ENCODE assay signal across 14 cellular contexts in the genomic region with DNA sequence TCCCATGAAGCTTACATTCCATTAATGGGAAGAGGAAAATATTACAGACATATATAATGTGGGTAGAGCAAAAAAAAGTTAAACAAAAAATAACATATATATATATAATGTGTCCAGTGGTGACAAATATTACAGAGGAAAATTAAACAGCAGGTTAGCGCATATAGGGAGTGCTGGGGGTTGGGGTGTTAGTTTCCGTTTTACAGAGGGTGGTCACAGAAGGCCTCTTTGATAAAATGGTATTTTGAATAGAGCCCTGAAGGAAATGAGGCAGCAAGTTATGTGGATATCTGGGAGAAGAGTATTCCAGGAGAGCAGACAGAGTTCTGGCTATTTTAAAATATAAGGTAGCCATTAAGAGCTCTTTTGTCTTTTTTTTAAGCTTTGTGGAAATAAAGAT.
A peak's percentile ranks its signal among the peaks of the same experiment; 100 is the strongest.
DNase-seq lines count a peak whose midpoint lies in the region; ATAC-seq and TF ChIP-seq lines count a peak whose summit lies in the region.
"Had no signal": no experiment of that assay in that cellular context is flagged by ENCODE, and none has a peak within 500 bp of the region (broad histone marks: within the 10 kb centered on the region; RNA-seq: fewer than 3 reads in every experiment).

No MANE protein-coding gene starts in this region.

- peaks cover 36% of the 10 kb centered on the region for H3K36me3 Mint-ChIP-seq in CD4-positive, CD25-positive, alpha-beta regulatory T cell
- peaks cover 21% of the 10 kb centered on the region for H3K36me3 Mint-ChIP-seq in osteocyte (ENCODE audit: unreplicated experiment)

- no peak for ATAC-seq in CD4-positive, CD25-positive, alpha-beta regulatory T cell (ENCODE audit: low read depth in 2 of 2)
- ATAC-seq in left colon: no peak
- ATAC-seq: activated naive CD4-positive, alpha-beta T cell treated with anti-CD3 and anti-CD28 coated beads, Interleukin-2, amount 50 U/mL, for 72 hours had no signal

- no peak overlapping the region for H3K27ac ChIP-seq in CD4-positive, CD25-positive, alpha-beta regulatory T cell (ENCODE audit: insufficient read depth, low read length, poor library complexity, severe bottlenecking)
- peak overlapping the region; percentile 89 for H3K27ac ChIP-seq in SK-N-MC
- peak overlapping the region in 3 of 4 donors; percentile 40 to 71 (median 60) for H3K27ac ChIP-seq in esophagus squamous epithelium
- H3K27ac ChIP-seq: parathyroid adenoma had no signal

- H3K4me1 ChIP-seq in CD4-positive, CD25-positive, alpha-beta regulatory T cell (ENCODE audit: control insufficient read depth, insufficient read depth, low read length, poor library complexity, severe bottlenecking): no peaks in the 10 kb centered on the region
- peaks cover 0 to 22% (median 12%) of the 10 kb centered on the region in 3 donors for H3K4me1 ChIP-seq in esophagus squamous epithelium
- H3K4me1 ChIP-seq: parathyroid adenoma had no signal

- H3K4me1 Mint-ChIP-seq in CD4-positive, CD25-positive, alpha-beta regulatory T cell: peaks cover 4 to 19% (median 15%) of the 10 kb centered on the region in 4 donors
- peaks cover 49% of the 10 kb centered on the region for H3K4me1 Mint-ChIP-seq in osteocyte (ENCODE audit: unreplicated experiment)

- no peak for TF ChIP-seq POLR2A in esophagus squamous epithelium (IDR thresholded peaks at IDR 0.05)

- no peaks in the 10 kb centered on the region for H3K27me3 ChIP-seq in CD4-positive, CD25-positive, alpha-beta regulatory T cell (ENCODE audit: control insufficient read depth, insufficient read depth, low read length)
- no peaks in the 10 kb centered on the region for H3K27me3 ChIP-seq in esophagus squamous epithelium

- no peak for DNase-seq in CD4-positive, CD25-positive, alpha-beta regulatory T cell
- no peak for DNase-seq in SK-N-MC (ENCODE audit: low read depth, low spot score)
- DNase-seq in esophagus squamous epithelium (lab: John Stamatoyannopoulos, UW): no peak
- DNase-seq in osteocyte (ENCODE audit: extremely low spot score, unreplicated experiment): no peak
- no peak for DNase-seq in NCI-H1417 treated with DMSO at 0.1 percent for 48 hours (lab: John Stamatoyannopoulos, UW)
- no peak for DNase-seq in C1 segment of cervical spinal cord (lab: John Stamatoyannopoulos, UW)
- no peak for DNase-seq in left colon
- DNase-seq in NCI-H1436 (lab: John Stamatoyannopoulos, UW): no peak
- DNase-seq: stimulated activated CD4-positive, alpha-beta T cell treated with anti-CD3 and anti-CD28 coated beads, Interleukin-4, amount 100 ng/mL, for 1 hour; stimulated activated naive CD4-positive, alpha-beta T cell treated with Interleukin-2 at 50 U/mL for 16 hours; T-helper 9 cell had no signal

- H3K9me3 Mint-ChIP-seq in CD4-positive, CD25-positive, alpha-beta regulatory T cell: no peaks in the 10 kb centered on the region
- H3K9me3 Mint-ChIP-seq in osteocyte (ENCODE audit: unreplicated experiment): no peaks in the 10 kb centered on the region
- H3K9me3 Mint-ChIP-seq: activated naive CD4-positive, alpha-beta T cell treated with anti-CD3 and anti-CD28 coated beads, Interleukin-2, amount 50 U/mL, for 72 hours; CD14-positive monocyte had no signal

- intact Hi-C loops in esophagus squamous epithelium (cut with DNase I): no loop called here
- intact Hi-C loops in left colon (cut with DNase I, micrococcal nuclease): no loop called here

- no peak overlapping the region for H3K4me3 Mint-ChIP-seq in CD4-positive, CD25-positive, alpha-beta regulatory T cell
- no peak overlapping the region for H3K4me3 Mint-ChIP-seq in osteocyte (ENCODE audit: unreplicated experiment)
- H3K4me3 Mint-ChIP-seq: CD14-positive monocyte had no signal

- peaks cover 54% of the 10 kb centered on the region for H3K36me3 ChIP-seq in CD4-positive, CD25-positive, alpha-beta regulatory T cell (ENCODE audit: control insufficient read depth, insufficient read depth, low read length)
- H3K36me3 ChIP-seq in SK-N-MC (ENCODE audit: insufficient read depth, low read length) (peaks cover 7% of the 10 kb centered on the region), esophagus squamous epithelium (peaks cover 0 to 69% (median under 1%) of the 10 kb centered on the region in 3 donors)

- H3K4me3 ChIP-seq in CD4-positive, CD25-positive, alpha-beta regulatory T cell (ENCODE audit: low read depth, low read length): no peak overlapping the region
- H3K4me3 ChIP-seq in SK-N-MC (no peak overlapping the region), esophagus squamous epithelium (no peak overlapping the region)

- H3K9me3 ChIP-seq in CD4-positive, CD25-positive, alpha-beta regulatory T cell (ENCODE audit: control insufficient read depth in 2 of 2, low read length in 2 of 2): no peaks in the 10 kb centered on the region
- H3K9me3 ChIP-seq in SK-N-MC (ENCODE audit: low read depth, low read length) (no peaks in the 10 kb centered on the region; the same call in 1 of the 2 replicates), esophagus squamous epithelium (no peaks in the 10 kb centered on the region)

- peak overlapping the region in 2 of 3 donors; percentile 4 to 8 for H3K27ac Mint-ChIP-seq in CD4-positive, CD25-positive, alpha-beta regulatory T cell
- peak overlapping the region; percentile 94 for H3K27ac Mint-ChIP-seq in osteocyte (ENCODE audit: unreplicated experiment)

- 82 to 89% methylated on average over 2 of the region's 2 CpGs for WGBS in esophagus squamous epithelium, 2 donors

- H3K9ac ChIP-seq in SK-N-MC (ENCODE audit: insufficient read length): peak overlapping the region; percentile 30
- H3K9ac ChIP-seq: parathyroid adenoma had no signal

- no peaks in the 10 kb centered on the region for H3K27me3 Mint-ChIP-seq in CD4-positive, CD25-positive, alpha-beta regulatory T cell
- H3K27me3 Mint-ChIP-seq in osteocyte (ENCODE audit: unreplicated experiment): no peaks in the 10 kb centered on the region

- TF ChIP-seq CTCF in esophagus squamous epithelium (IDR thresholded peaks at IDR 0.05) (no peak), osteocyte (IDR thresholded peaks at IDR 0.05) (no peak)
